ENCODE assay signal across 8 cellular contexts in the genomic region with DNA sequence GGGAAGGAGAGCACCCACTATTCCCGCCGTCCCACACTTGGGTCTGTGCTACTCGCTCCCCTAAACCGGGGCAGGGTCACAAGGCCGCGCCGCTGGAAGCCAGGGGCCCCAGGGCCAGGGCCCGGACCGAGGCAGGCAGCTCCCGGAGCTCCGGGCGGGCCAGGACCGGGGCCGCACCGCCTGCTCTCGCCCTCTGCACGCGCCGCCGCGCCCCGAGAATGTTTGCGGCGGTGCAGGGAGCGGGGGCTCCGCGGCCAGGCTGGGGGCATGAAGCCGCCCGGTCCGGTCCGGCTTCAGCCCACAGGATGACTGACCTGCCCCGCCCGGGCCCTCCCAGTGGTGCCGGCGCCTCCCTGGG. TPM values are rescaled to one million over a fixed set of nuclear protein-coding genes. Genes with fewer than 3 reads are reported as not detected.
A peak's percentile ranks its signal among the peaks of the same experiment; 100 is the strongest.
DNase-seq lines count a peak whose midpoint lies in the region; ATAC-seq and TF ChIP-seq lines count a peak whose summit lies in the region.

No MANE protein-coding gene starts in this region.

- peaks cover 0 to 4% of the 10 kb centered on the region in 2 donors for H3K36me3 Mint-ChIP-seq in activated T-cell treated with anti-CD3 and anti-CD28 coated beads, Interleukin-2, amount 50 U/mL, for 72 hours (ENCODE audit: insufficient read depth in 2 of 2)
- no peaks in the 10 kb centered on the region for H3K36me3 Mint-ChIP-seq in activated CD8-positive, alpha-beta T cell treated with anti-CD3 and anti-CD28 coated beads, Interleukin-2, amount 10 ng/mL, durations not matched to agents 7 days and 5 days (ENCODE audit: low read depth)

- TF ChIP-seq EP300 in transverse colon (IDR thresholded peaks at IDR 0.05; ENCODE audit: low read depth), result no peak

- peaks cover 6% of the 10 kb centered on the region for H3K4me1 Mint-ChIP-seq in activated T-cell treated with anti-CD3 and anti-CD28 coated beads, Interleukin-2, amount 50 U/mL, for 72 hours (ENCODE audit: low read depth)
- H3K4me1 Mint-ChIP-seq in activated CD8-positive, alpha-beta T cell treated with anti-CD3 and anti-CD28 coated beads, Interleukin-2, amount 10 ng/mL, durations not matched to agents 7 days and 5 days (ENCODE audit: low read depth), result peaks cover 7% of the 10 kb centered on the region

- no peaks in the 10 kb centered on the region for H3K9me3 Mint-ChIP-seq in activated T-cell treated with anti-CD3 and anti-CD28 coated beads, Interleukin-2, amount 50 U/mL, for 72 hours
- H3K9me3 Mint-ChIP-seq in activated CD8-positive, alpha-beta T cell treated with anti-CD3 and anti-CD28 coated beads, Interleukin-2, amount 10 ng/mL, durations not matched to agents 7 days and 5 days (ENCODE audit: insufficient read depth), result no peaks in the 10 kb centered on the region

- H3K4me1 ChIP-seq in left lung, result peaks cover 7% of the 10 kb centered on the region in 2 donors
- peaks cover 0 to 35% (median 14%) of the 10 kb centered on the region in 4 donors for H3K4me1 ChIP-seq in transverse colon

- H3K27me3 Mint-ChIP-seq in activated T-cell treated with anti-CD3 and anti-CD28 coated beads, Interleukin-2, amount 50 U/mL, for 72 hours (ENCODE audit: low read depth), result peaks cover 49% of the 10 kb centered on the region
- H3K27me3 Mint-ChIP-seq in activated CD8-positive, alpha-beta T cell treated with anti-CD3 and anti-CD28 coated beads, Interleukin-2, amount 10 ng/mL, durations not matched to agents 7 days and 5 days (ENCODE audit: low read depth), result peaks cover 39% of the 10 kb centered on the region

- 5% methylated on average over 28 of the region's 35 CpGs; no CpG with 5 or more reads in 1 of the 2 donors for WGBS in transverse colon (ENCODE audit: low coverage in 1 of 2), 2 donors

- DNase-seq in activated T-cell treated with anti-CD3 and anti-CD28 coated beads, Interleukin-2, amount 50 U/mL, for 72 hours, result peak in 1 of 2 donors; percentile 9
- DNase-seq in activated T-cell treated with anti-CD3 and anti-CD28 coated beads, Interleukin-2, amount 50 U/mL, for 1 hour, result no peak
- DNase-seq in activated CD8-positive, alpha-beta T cell treated with anti-CD3 and anti-CD28 coated beads, Interleukin-2, amount 10 ng/mL, durations not matched to agents 7 days and 5 days, result no peak
- DNase-seq in left lung (no peak), transverse colon (no peak), hepatic stellate cell (ENCODE audit: low spot score) (no peak), NCI-H2081 treated with DMSO at 0.1 percent for 48 hours (lab: John Stamatoyannopoulos, UW) (no peak)

- H3K4me3 Mint-ChIP-seq in activated T-cell treated with anti-CD3 and anti-CD28 coated beads, Interleukin-2, amount 50 U/mL, for 72 hours, result peak overlapping the region; percentile 92 to 93
- peak overlapping the region; percentile 77 for H3K4me3 Mint-ChIP-seq in activated CD8-positive, alpha-beta T cell treated with anti-CD3 and anti-CD28 coated beads, Interleukin-2, amount 10 ng/mL, durations not matched to agents 7 days and 5 days

- no peak for TF ChIP-seq POLR2A in transverse colon (IDR thresholded peaks at IDR 0.05)

- no peaks in the 10 kb centered on the region for H3K9me3 ChIP-seq in left lung
- H3K9me3 ChIP-seq in transverse colon, result no peaks in the 10 kb centered on the region

- in situ Hi-C loops in transverse colon (cut with MboI; ENCODE audit: low pct_ligation_motif_present in 1 of 4, low pct_unique_long_range_greater_than_20kb in 1 of 4, low sequenced_read_pairs in 3 of 4), result no loop called here

- CTCF ChIA-PET in activated CD8-positive, alpha-beta T cell treated with anti-CD3 and anti-CD28 coated beads, Interleukin-2, amount 10 ng/mL, durations not matched to agents 7 days and 5 days (lab: Charles Lee), result no interaction called here

- POLR2A ChIA-PET in activated CD8-positive, alpha-beta T cell treated with anti-CD3 and anti-CD28 coated beads, Interleukin-2, amount 10 ng/mL, durations not matched to agents 7 days and 5 days (lab: Charles Lee), result no interaction called here

- H3K4me3 ChIP-seq in left lung (peak overlapping the region; percentile 42 to 49), transverse colon (peak overlapping the region; percentile 37 to 63 (median 46))

- H3K27me3 ChIP-seq in left lung, result peaks cover 9 to 59% of the 10 kb centered on the region in 2 donors
- peaks cover 19% of the 10 kb centered on the region for H3K27me3 ChIP-seq in transverse colon

- H3K36me3 ChIP-seq in left lung, result no peaks in the 10 kb centered on the region
- H3K36me3 ChIP-seq in transverse colon, result no peaks in the 10 kb centered on the region

- TF ChIP-seq CTCF in left lung (IDR thresholded peaks at IDR 0.05) (no peak), transverse colon (IDR thresholded peaks at IDR 0.05) (no peak)

- intact Hi-C loops in left lung (cut with DNase I) (no loop called here), transverse colon (cut with DNase I; ENCODE audit: low total_unique reads) (no loop called here)

- peak in 1 of 2 donors; percentile 28 for ATAC-seq in activated T-cell treated with anti-CD3 and anti-CD28 coated beads, Interleukin-2, amount 50 U/mL, for 72 hours (replicated peaks in 1 of 2)
- ATAC-seq in activated CD8-positive, alpha-beta T cell treated with anti-CD3 and anti-CD28 coated beads, Interleukin-2, amount 10 ng/mL, durations not matched to agents 7 days and 5 days, result peak; percentile 24
- ATAC-seq in left lung (peak; percentile 3), GM21367 (IDR thresholded peaks at IDR 0.05; ENCODE audit: unreplicated experiment) (no peak)

- H3K27ac Mint-ChIP-seq in activated T-cell treated with anti-CD3 and anti-CD28 coated beads, Interleukin-2, amount 50 U/mL, for 72 hours, result no peak overlapping the region
- no peak overlapping the region for H3K27ac Mint-ChIP-seq in activated CD8-positive, alpha-beta T cell treated with anti-CD3 and anti-CD28 coated beads, Interleukin-2, amount 10 ng/mL, durations not matched to agents 7 days and 5 days

- H3K27ac ChIP-seq in left lung, result no peak overlapping the region
- peak overlapping the region in 1 of 4 donors; percentile 33 for H3K27ac ChIP-seq in transverse colon

RNA-seq across cellular contexts. Expression of a gene that starts 0.4 kb away (rescaled TPM):
- 1 to 10 TPM; 1.3 to 4.3 TPM for total RNA-seq in activated T-cell treated with anti-CD3 and anti-CD28 coated beads, Interleukin-2, amount 50 U/mL, for 72 hours
- under 1 TPM; 0.29 to 0.31 TPM for total RNA-seq in activated CD8-positive, alpha-beta T cell treated with anti-CD3 and anti-CD28 coated beads, Interleukin-2, amount 10 ng/mL, durations not matched to agents 7 days and 5 days
- total RNA-seq in left lung (1 to 10 TPM in 1 of 2 donors, under 1 TPM in 1; 0.24 to 1.1 TPM), transverse colon (1 to 10 TPM in 2 of 4 donors, under 1 TPM in 1, not detected in 1; 0.37 to 6.3 (median 4.8) TPM)
